26 cellular contexts compared by ENCODE assay signal in the genomic region with DNA sequence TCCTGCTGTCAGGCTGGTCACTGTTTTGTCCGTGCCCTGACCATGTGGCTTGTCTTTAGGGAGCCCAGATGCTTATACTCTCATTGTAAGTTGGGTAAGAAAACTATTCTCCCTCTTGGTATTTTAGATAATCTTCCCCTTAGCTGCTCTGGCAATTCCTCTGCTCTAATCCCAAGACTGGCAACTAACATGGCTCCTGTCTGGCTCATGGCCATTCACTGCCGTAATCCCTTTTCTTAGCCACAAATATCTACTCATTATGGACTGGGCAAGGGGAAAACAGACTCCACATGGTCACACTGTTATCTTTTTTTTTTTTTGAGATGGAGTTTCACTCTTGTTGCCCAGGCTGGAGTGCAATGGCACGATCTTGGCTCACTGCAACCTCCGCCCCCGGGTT. TPM values are rescaled to one million over a fixed set of nuclear protein-coding genes. Genes with fewer than 3 reads are reported as not detected.
DNase-seq lines count a peak whose midpoint lies in the region; ATAC-seq, FAIRE-seq and TF ChIP-seq lines count a peak whose summit lies in the region.
"Had no signal": no experiment of that assay in that cellular context is flagged by ENCODE, and none has a peak within 500 bp of the region (broad histone marks: within the 10 kb centered on the region; RNA-seq: fewer than 3 reads in every experiment).

No MANE protein-coding gene starts in this region.

- POLR2A ChIA-PET in GM10248 (lab: Yijun Ruan, JAX), result no interaction called here

- FAIRE-seq in H54 (lab: Jason Lieb, UNC), result no peak
- FAIRE-seq: A549, D721Med, GM12892, GM19239, H1 had no signal

- H3K27me3 Mint-ChIP-seq in activated T-cell treated with anti-CD3 and anti-CD28 coated beads, Interleukin-2, amount 50 U/mL, for 72 hours (ENCODE audit: low read depth), result peaks cover 2% of the 10 kb centered on the region

- H3K9me3 Mint-ChIP-seq in activated T-cell treated with anti-CD3 and anti-CD28 coated beads, Interleukin-2, amount 50 U/mL, for 72 hours, result no peaks in the 10 kb centered on the region
- H3K9me3 Mint-ChIP-seq: CD14-positive monocyte; CD4-positive, alpha-beta T cell; CD8-positive, alpha-beta memory T cell had no signal

- no peaks in the 10 kb centered on the region for H3K36me3 Mint-ChIP-seq in activated T-cell treated with anti-CD3 and anti-CD28 coated beads, Interleukin-2, amount 50 U/mL, for 72 hours (ENCODE audit: insufficient read depth in 2 of 2)
- H3K36me3 Mint-ChIP-seq: CD14-positive monocyte; CD8-positive, alpha-beta memory T cell had no signal

- DNase-seq in GM10248 (ENCODE audit: extremely low spot score) (peak; percentile 3), astrocyte of the hippocampus (ENCODE audit: low read depth, low spot score) (peak; percentile 41), cerebellum (ENCODE audit: low spot score) (peak; percentile 65), NCI-H748 treated with DMSO at 0.1 percent for 48 hours (lab: John Stamatoyannopoulos, UW) (no peak), H54 (ENCODE audit: insufficient read length, low spot score) (no peak)
- no peak for DNase-seq in activated T-cell treated with anti-CD3 and anti-CD28 coated beads, Interleukin-2, amount 50 U/mL, for 72 hours
- no peak for DNase-seq in stimulated activated naive CD8-positive, alpha-beta T cell treated with anti-CD3 and anti-CD28 coated beads, Interleukin-15, Interleukin-2, amounts not matched to agents 100 U/mL and 50 U/mL, for 24 hours
- DNase-seq: 8988T; ACHN; AML-193; BE2C; CD4-positive, alpha-beta T cell; CD8-positive, alpha-beta memory T cell; DMS 273 treated with DMSO at 0.1 percent for 48 hours; DMS79; EL; GF-D8; GM23248; H9 had no signal

- TF ChIP-seq CTCF in GM10248 (IDR thresholded peaks at IDR 0.05; ENCODE audit: control extremely low read depth, extremely low read depth, low read depth, missing control alignments), result no peak

- no peak for ATAC-seq in activated T-cell treated with anti-CD3 and anti-CD28 coated beads, Interleukin-2, amount 50 U/mL, for 72 hours (replicated peaks in 1 of 2)
- no peak for ATAC-seq in stimulated activated naive CD8-positive, alpha-beta T cell treated with anti-CD3 and anti-CD28 coated beads, Interleukin-15, Interleukin-2, amounts not matched to agents 100 U/mL and 50 U/mL, for 24 hours
- ATAC-seq: A549, HCT116 had no signal

- H3K4me3 Mint-ChIP-seq in activated T-cell treated with anti-CD3 and anti-CD28 coated beads, Interleukin-2, amount 50 U/mL, for 72 hours, result no peak overlapping the region
- H3K4me3 Mint-ChIP-seq: CD14-positive monocyte; CD4-positive, alpha-beta T cell; CD8-positive, alpha-beta memory T cell; H9 had no signal

- no peaks in the 10 kb centered on the region for H3K4me1 Mint-ChIP-seq in activated T-cell treated with anti-CD3 and anti-CD28 coated beads, Interleukin-2, amount 50 U/mL, for 72 hours (ENCODE audit: low read depth)
- H3K4me1 Mint-ChIP-seq: CD14-positive monocyte; CD8-positive, alpha-beta memory T cell had no signal

- H3K27ac Mint-ChIP-seq in activated T-cell treated with anti-CD3 and anti-CD28 coated beads, Interleukin-2, amount 50 U/mL, for 72 hours, result no peak overlapping the region
- H3K27ac Mint-ChIP-seq: CD14-positive monocyte; CD4-positive, alpha-beta T cell; CD8-positive, alpha-beta memory T cell; H9 had no signal

- no peak for TF ChIP-seq POLR2A in H54 (IDR thresholded peaks at IDR 0.05; ENCODE audit: low read depth, low read length)

- CTCF ChIA-PET in GM10248 (lab: Yijun Ruan, JAX), result interaction anchor here (1.3 to 1.7 kb wide), 2 partner anchors 15 to 131 kb away, joined by 4 read pairs; no protein-coding TSS in a partner anchor

RNA-seq across cellular contexts. Expression of gene TYRO3, which starts 38.8 kb away (rescaled TPM):
- total RNA-seq in cerebellum, result 13.1 TPM
- total RNA-seq in activated T-cell treated with anti-CD3 and anti-CD28 coated beads, Interleukin-2, amount 50 U/mL, for 72 hours, result 1 to 10 TPM; 2.2 to 3.0 TPM

RNA-seq across cellular contexts. Expression of gene RPAP1, which starts 53.7 kb away (rescaled TPM):
- 22.7 TPM for total RNA-seq in cerebellum
- 10 to 100 TPM; 43.5 to 48.5 TPM for total RNA-seq in activated T-cell treated with anti-CD3 and anti-CD28 coated beads, Interleukin-2, amount 50 U/mL, for 72 hours

Comparison
In these comparisons a context has a peak if more than half of its experiments do, and no peak if none do; other contexts are left out.
1. DNase-seq: peak in GM10248 (single experiment), astrocyte of the hippocampus (single experiment) and cerebellum (single experiment); none in activated T-cell treated with anti-CD3 and anti-CD28 coated beads, Interleukin-2, amount 50 U/mL, for 72 hours (0 of 2), stimulated activated naive CD8-positive, alpha-beta T cell treated with anti-CD3 and anti-CD28 coated beads, Interleukin-15, Interleukin-2, amounts not matched to agents 100 U/mL and 50 U/mL, for 24 hours (single experiment), NCI-H748 treated with DMSO at 0.1 percent for 48 hours (single experiment) and H54 (single experiment).